ENCODE assay signal across 8 cellular contexts in the genomic region with DNA sequence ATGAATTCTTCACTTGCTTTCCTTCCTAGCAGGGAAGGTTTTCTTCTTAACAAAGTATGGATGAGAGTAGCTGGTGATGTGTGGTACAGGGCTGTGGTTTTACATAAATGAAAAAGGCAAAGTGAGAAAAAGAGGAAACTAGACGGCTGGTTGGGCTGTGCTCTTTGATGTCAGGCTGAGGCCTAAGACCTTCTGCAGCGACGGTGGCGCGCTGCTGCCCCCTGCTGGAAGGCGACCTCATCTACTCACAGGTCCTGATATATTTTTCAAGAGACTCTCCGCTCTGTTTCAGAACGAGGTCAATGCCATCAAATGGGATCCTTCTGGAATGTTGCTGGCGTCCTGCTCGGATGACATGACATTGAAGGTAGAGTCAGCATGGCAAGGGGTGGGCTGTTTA.
DNase-seq lines count a peak whose midpoint lies in the region; ATAC-seq lines count a peak whose summit lies in the region.

No MANE protein-coding gene starts in this region.

- no peak overlapping the region for H3K4me3 Mint-ChIP-seq in T-helper 2 cell treated with Interferon-gamma antibody and Interleukin-4, amounts not matched to agents 5 μg/mL and 100 μg/mL, for 36 hours

- DNase-seq in D341Med (ENCODE audit: low spot score) (peak; percentile 23), fibroblast of peridontal ligament (ENCODE audit: extremely low read depth) (peak; percentile 46), midbrain (lab: John Stamatoyannopoulos, UW) (no peak), posterior vena cava (ENCODE audit: low spot score) (no peak)
- DNase-seq in T-helper 2 cell treated with Interferon-gamma antibody and Interleukin-4, amounts not matched to agents 5 μg/mL and 100 μg/mL, for 36 hours (ENCODE audit: low spot score): peak; percentile 51
- peak; percentile 56 to 70 for DNase-seq in stimulated activated CD4-positive, alpha-beta T cell treated with anti-CD3 and anti-CD28 coated beads, Interleukin-4, amount 100 ng/mL, for 4 hours

- intact Hi-C loops in posterior vena cava (cut with DNase I): no loop called here

- ATAC-seq in HG02884 (IDR thresholded peaks at IDR 0.05; ENCODE audit: unreplicated experiment) (peak; percentile 95), GM18873 (IDR thresholded peaks at IDR 0.05; ENCODE audit: low FRiP score, unreplicated experiment) (no peak)

- peak overlapping the region; percentile 55 for H3K27ac Mint-ChIP-seq in T-helper 2 cell treated with Interferon-gamma antibody and Interleukin-4, amounts not matched to agents 5 μg/mL and 100 μg/mL, for 36 hours

- peaks cover 2% of the 10 kb centered on the region for H3K27me3 Mint-ChIP-seq in T-helper 2 cell treated with Interferon-gamma antibody and Interleukin-4, amounts not matched to agents 5 μg/mL and 100 μg/mL, for 36 hours (ENCODE audit: low read depth)

- H3K4me1 Mint-ChIP-seq in T-helper 2 cell treated with Interferon-gamma antibody and Interleukin-4, amounts not matched to agents 5 μg/mL and 100 μg/mL, for 36 hours (ENCODE audit: low read depth): peaks cover 11% of the 10 kb centered on the region

- H3K9me3 Mint-ChIP-seq in T-helper 2 cell treated with Interferon-gamma antibody and Interleukin-4, amounts not matched to agents 5 μg/mL and 100 μg/mL, for 36 hours: no peaks in the 10 kb centered on the region

- H3K36me3 Mint-ChIP-seq in T-helper 2 cell treated with Interferon-gamma antibody and Interleukin-4, amounts not matched to agents 5 μg/mL and 100 μg/mL, for 36 hours (ENCODE audit: low read depth): no peaks in the 10 kb centered on the region

Comparison
In these comparisons a context has a peak if more than half of its experiments do, and no peak if none do; other contexts are left out.
1. DNase-seq: peak in D341Med (single experiment), T-helper 2 cell treated with Interferon-gamma antibody and Interleukin-4, amounts not matched to agents 5 μg/mL and 100 μg/mL, for 36 hours (single experiment), fibroblast of peridontal ligament (single experiment) and stimulated activated CD4-positive, alpha-beta T cell treated with anti-CD3 and anti-CD28 coated beads, Interleukin-4, amount 100 ng/mL, for 4 hours (2 of 2); none in midbrain (single experiment) and posterior vena cava (single experiment).